Comparison of ENCODE assay signal across 12 cellular contexts in genomic region chr12:101086490-101086889, GRCh38.
DNase-seq lines count a peak whose midpoint lies in the region; ATAC-seq and TF ChIP-seq lines count a peak whose summit lies in the region.
"Had no signal": no experiment of that assay in that cellular context is flagged by ENCODE, and none has a peak within 500 bp of the region (broad histone marks: within the 10 kb centered on the region; RNA-seq: fewer than 3 reads in every experiment).

No MANE protein-coding gene starts in this region.

- H3K9me3 ChIP-seq in SJCRH30 (replicated peaks) (no peaks in the 10 kb centered on the region), skeletal muscle satellite cell (replicated peaks; ENCODE audit: low read length) (no peaks in the 10 kb centered on the region), right cardiac atrium (ENCODE audit: control insufficient read depth, low read length) (no peaks in the 10 kb centered on the region)

- H3K36me3 Mint-ChIP-seq in activated naive CD8-positive, alpha-beta T cell treated with anti-CD3 and anti-CD28 coated beads, Interleukin-2, amount 50 U/mL, for 24 hours (ENCODE audit: low read depth): no peaks in the 10 kb centered on the region
- H3K36me3 Mint-ChIP-seq in activated naive CD8-positive, alpha-beta T cell treated with anti-CD3 and anti-CD28 coated beads for 36 hours: peaks cover 2% of the 10 kb centered on the region

- no peak overlapping the region for H3K9ac ChIP-seq in skeletal muscle satellite cell (ENCODE audit: low read depth, low read length)

- H3K4me1 Mint-ChIP-seq in activated naive CD8-positive, alpha-beta T cell treated with anti-CD3 and anti-CD28 coated beads, Interleukin-2, amount 50 U/mL, for 24 hours: no peaks in the 10 kb centered on the region
- peaks cover 2% of the 10 kb centered on the region for H3K4me1 Mint-ChIP-seq in activated naive CD8-positive, alpha-beta T cell treated with anti-CD3 and anti-CD28 coated beads for 36 hours

- peak overlapping the region; percentile 28 for H3K4me3 ChIP-seq in SJCRH30
- H3K4me3 ChIP-seq in fibroblast of the aortic adventitia (ENCODE audit: low read depth, low read length): no peak overlapping the region
- H3K4me3 ChIP-seq in skeletal muscle satellite cell (ENCODE audit: low read length): no peak overlapping the region
- H3K4me3 ChIP-seq in right cardiac atrium (ENCODE audit: low read length): no peak overlapping the region

- H3K9me3 Mint-ChIP-seq in activated naive CD8-positive, alpha-beta T cell treated with anti-CD3 and anti-CD28 coated beads, Interleukin-2, amount 50 U/mL, for 24 hours: peaks cover 8% of the 10 kb centered on the region
- peaks cover 4% of the 10 kb centered on the region for H3K9me3 Mint-ChIP-seq in activated naive CD8-positive, alpha-beta T cell treated with anti-CD3 and anti-CD28 coated beads for 36 hours

- H3K4me2 ChIP-seq in skeletal muscle satellite cell (ENCODE audit: low read length): peak overlapping the region; percentile 49

- H3K4me3 Mint-ChIP-seq in activated naive CD8-positive, alpha-beta T cell treated with anti-CD3 and anti-CD28 coated beads, Interleukin-2, amount 50 U/mL, for 24 hours: no peak overlapping the region
- H3K4me3 Mint-ChIP-seq in activated naive CD8-positive, alpha-beta T cell treated with anti-CD3 and anti-CD28 coated beads for 36 hours: no peak overlapping the region

- DNase-seq in activated naive CD8-positive, alpha-beta T cell treated with anti-CD3 and anti-CD28 coated beads, Interleukin-2, amount 50 U/mL, for 24 hours: no peak
- DNase-seq in activated naive CD8-positive, alpha-beta T cell treated with anti-CD3 and anti-CD28 coated beads for 36 hours: no peak
- peak; percentile 52 to 67 for DNase-seq in SJCRH30
- DNase-seq in fibroblast of the aortic adventitia (ENCODE audit: low read depth): peak; percentile 13
- no peak for DNase-seq in substantia nigra (lab: John Stamatoyannopoulos, UW)
- DNase-seq in right cardiac atrium: no peak
- DNase-seq: ACHN; activated CD4-positive, alpha-beta T cell treated with anti-CD3 and anti-CD28 coated beads, Interleukin-2, amount 50 U/mL, for 4 hours; activated gamma-delta T cell treated with Interleukin-2 at 50 U/mL for 16 hours; NCI-H446 treated with DMSO at 0.1 percent for 48 hours had no signal

- H3K36me3 ChIP-seq in SJCRH30 (no peaks in the 10 kb centered on the region), skeletal muscle satellite cell (ENCODE audit: insufficient read depth, low read length) (no peaks in the 10 kb centered on the region)

- peaks cover 5% of the 10 kb centered on the region for H3K27me3 Mint-ChIP-seq in activated naive CD8-positive, alpha-beta T cell treated with anti-CD3 and anti-CD28 coated beads, Interleukin-2, amount 50 U/mL, for 24 hours
- peaks cover 23% of the 10 kb centered on the region for H3K27me3 Mint-ChIP-seq in activated naive CD8-positive, alpha-beta T cell treated with anti-CD3 and anti-CD28 coated beads for 36 hours

- intact Hi-C loops in right cardiac atrium (cut with DNase I): no loop called here

- peak; percentile 15 for ATAC-seq in activated naive CD8-positive, alpha-beta T cell treated with anti-CD3 and anti-CD28 coated beads, Interleukin-2, amount 50 U/mL, for 24 hours
- no peak for ATAC-seq in GM21515 (IDR thresholded peaks at IDR 0.05; ENCODE audit: unreplicated experiment)
- no peak for ATAC-seq in right cardiac atrium

- no peak overlapping the region for H3K27ac Mint-ChIP-seq in activated naive CD8-positive, alpha-beta T cell treated with anti-CD3 and anti-CD28 coated beads, Interleukin-2, amount 50 U/mL, for 24 hours
- no peak overlapping the region for H3K27ac Mint-ChIP-seq in activated naive CD8-positive, alpha-beta T cell treated with anti-CD3 and anti-CD28 coated beads for 36 hours

- H3K27me3 ChIP-seq in SJCRH30 (no peaks in the 10 kb centered on the region), skeletal muscle satellite cell (ENCODE audit: control insufficient read depth, insufficient read depth, low read length) (no peaks in the 10 kb centered on the region), right cardiac atrium (ENCODE audit: control insufficient read depth, insufficient read depth) (no peaks in the 10 kb centered on the region)

- H3K4me1 ChIP-seq in SJCRH30 (peaks cover 23% of the 10 kb centered on the region), skeletal muscle satellite cell (ENCODE audit: control insufficient read depth, insufficient read depth, low read length) (peaks cover 6% of the 10 kb centered on the region), right cardiac atrium (ENCODE audit: control insufficient read depth, insufficient read depth, low read length) (no peaks in the 10 kb centered on the region)

- H3K27ac ChIP-seq in SJCRH30 (peak overlapping the region; percentile 23; the same call in 1 of the 2 replicates), substantia nigra (ENCODE audit: low read depth, low read length, poor library complexity, severe bottlenecking) (no peak overlapping the region), right cardiac atrium (ENCODE audit: low read length) (no peak overlapping the region)

- TF ChIP-seq CTCF in fibroblast of the aortic adventitia (IDR thresholded peaks at IDR 0.05; ENCODE audit: insufficient read depth, low read length): no peak

- 15% methylated on average over 9 of the region's 9 CpGs for WGBS in right cardiac atrium

Comparison
In these comparisons a context has a peak if more than half of its experiments do, and no peak if none do; other contexts are left out.
1. DNase-seq: peak in SJCRH30 (2 of 2) and fibroblast of the aortic adventitia (single experiment); none in activated naive CD8-positive, alpha-beta T cell treated with anti-CD3 and anti-CD28 coated beads, Interleukin-2, amount 50 U/mL, for 24 hours (single experiment), activated naive CD8-positive, alpha-beta T cell treated with anti-CD3 and anti-CD28 coated beads for 36 hours (single experiment), substantia nigra (0 of 49) and right cardiac atrium (0 of 3).